ENCODE assay signal across 16 cellular contexts in genomic region chr4:98484031-98484430, GRCh38.
DNase-seq lines count a peak whose midpoint lies in the region; ATAC-seq and TF ChIP-seq lines count a peak whose summit lies in the region.
"Had no signal": no experiment of that assay in that cellular context is flagged by ENCODE, and none has a peak within 500 bp of the region (broad histone marks: within the 10 kb centered on the region; RNA-seq: fewer than 3 reads in every experiment).

No MANE protein-coding gene starts in this region.

- no peaks in the 10 kb centered on the region for H3K27me3 Mint-ChIP-seq in T-helper 2 cell treated with Interferon-gamma antibody and Interleukin-4, amounts not matched to agents 5 μg/mL and 100 μg/mL, for 36 hours (ENCODE audit: low read depth)
- peaks cover 3% of the 10 kb centered on the region; the same call in 1 of the 2 replicates for H3K27me3 Mint-ChIP-seq in HFFc6 (ENCODE audit: insufficient read depth)
- no peaks in the 10 kb centered on the region for H3K27me3 Mint-ChIP-seq in activated naive CD8-positive, alpha-beta T cell
- H3K27me3 Mint-ChIP-seq: naive thymus-derived CD4-positive, alpha-beta T cell had no signal

- no peak overlapping the region for H3K4me3 Mint-ChIP-seq in T-helper 2 cell treated with Interferon-gamma antibody and Interleukin-4, amounts not matched to agents 5 μg/mL and 100 μg/mL, for 36 hours
- peak overlapping the region; percentile 29 for H3K4me3 Mint-ChIP-seq in HFFc6
- H3K4me3 Mint-ChIP-seq in activated naive CD8-positive, alpha-beta T cell: peak overlapping the region; percentile 40
- H3K4me3 Mint-ChIP-seq: CD8-positive, alpha-beta T cell had no signal

- H3K36me3 Mint-ChIP-seq in T-helper 2 cell treated with Interferon-gamma antibody and Interleukin-4, amounts not matched to agents 5 μg/mL and 100 μg/mL, for 36 hours (ENCODE audit: low read depth): peaks cover 26% of the 10 kb centered on the region
- H3K36me3 Mint-ChIP-seq in HFFc6 (ENCODE audit: low read depth): peaks cover 44% of the 10 kb centered on the region
- H3K36me3 Mint-ChIP-seq in activated naive CD8-positive, alpha-beta T cell: peaks cover 17% of the 10 kb centered on the region

- peaks cover 74% of the 10 kb centered on the region for H3K4me1 Mint-ChIP-seq in T-helper 2 cell treated with Interferon-gamma antibody and Interleukin-4, amounts not matched to agents 5 μg/mL and 100 μg/mL, for 36 hours (ENCODE audit: low read depth)
- peaks cover 68% of the 10 kb centered on the region for H3K4me1 Mint-ChIP-seq in HFFc6 (ENCODE audit: low read depth)
- peaks cover 58% of the 10 kb centered on the region for H3K4me1 Mint-ChIP-seq in activated naive CD8-positive, alpha-beta T cell (ENCODE audit: low read depth)

- no peak for ATAC-seq in HG03135 (IDR thresholded peaks at IDR 0.05; ENCODE audit: unreplicated experiment)
- ATAC-seq: CD8-positive, alpha-beta T cell; naive thymus-derived CD4-positive, alpha-beta T cell had no signal

- H3K27ac Mint-ChIP-seq in T-helper 2 cell treated with Interferon-gamma antibody and Interleukin-4, amounts not matched to agents 5 μg/mL and 100 μg/mL, for 36 hours: peak overlapping the region; percentile 92
- H3K27ac Mint-ChIP-seq in HFFc6: peak overlapping the region; percentile 91
- H3K27ac Mint-ChIP-seq in activated naive CD8-positive, alpha-beta T cell: peak overlapping the region; percentile 100
- H3K27ac Mint-ChIP-seq: CD8-positive, alpha-beta T cell had no signal

- no peaks in the 10 kb centered on the region for H3K9me3 Mint-ChIP-seq in T-helper 2 cell treated with Interferon-gamma antibody and Interleukin-4, amounts not matched to agents 5 μg/mL and 100 μg/mL, for 36 hours
- H3K9me3 Mint-ChIP-seq in HFFc6: no peaks in the 10 kb centered on the region
- H3K9me3 Mint-ChIP-seq in activated naive CD8-positive, alpha-beta T cell (ENCODE audit: low read depth): no peaks in the 10 kb centered on the region
- H3K9me3 Mint-ChIP-seq: CD8-positive, alpha-beta T cell; naive thymus-derived CD4-positive, alpha-beta T cell had no signal

- no peak for DNase-seq in T-helper 2 cell treated with Interferon-gamma antibody and Interleukin-4, amounts not matched to agents 5 μg/mL and 100 μg/mL, for 36 hours (ENCODE audit: low spot score)
- DNase-seq in T-helper 2 cell (no peak), HFFc6 (no peak), kidney glomerular epithelial cell (lab: John Stamatoyannopoulos, UW) (peak; percentile 66), mucosa of gallbladder (ENCODE audit: low spot score) (no peak), NCI-H128 (lab: John Stamatoyannopoulos, UW; ENCODE audit: unreplicated experiment) (no peak)
- DNase-seq: amniotic stem cell; CD8-positive, alpha-beta T cell; hypothalamus; KBM-7; naive thymus-derived CD4-positive, alpha-beta T cell; NCI-H1105 treated with DMSO at 0.1 percent for 48 hours; NK-92 treated with Interleukin-12 subunit alpha and Interleukin-12 subunit beta, amount 100 ng/mL, for 24 hours; testis had no signal

- TF ChIP-seq CTCF in HFFc6 (IDR thresholded peaks at IDR 0.05): no peak
